Comparison of ENCODE assay signal across 15 cellular contexts in genomic region chr2:102478686-102479470, GRCh38. TPM values are rescaled to one million over a fixed set of nuclear protein-coding genes. Genes with fewer than 3 reads are reported as not detected.
"Had no signal": no experiment of that assay in that cellular context is flagged by ENCODE, and none has a peak within 500 bp of the region (broad histone marks: within the 10 kb centered on the region; RNA-seq: fewer than 3 reads in every experiment).

No MANE protein-coding gene starts in this region.

- H3K9me3 ChIP-seq: left ventricle myocardium inferior had no signal

- H3K4me3 ChIP-seq: left ventricle myocardium inferior had no signal

- DNase-seq: activated CD8-positive, alpha-beta memory T cell treated with anti-CD3 and anti-CD28 coated beads, Interleukin-2, amount 50 U/mL, for 48 hours; activated CD8-positive, alpha-beta T cell treated with anti-CD3 and anti-CD28 coated beads, Interleukin-2, amount 10 ng/mL, durations not matched to agents 7 days and 5 days; activated naive CD4-positive, alpha-beta T cell treated with Interleukin-2 at 50 U/mL for 16 hours; activated naive CD8-positive, alpha-beta T cell treated with anti-CD3 and anti-CD28 coated beads, Interleukin-2, amount 50 U/mL, for 24 hours; foreskin melanocyte; head of caudate nucleus; left ventricle myocardium inferior; mesenchymal stem cell; retina; trophoblast cell had no signal

- H3K4me1 Mint-ChIP-seq: activated naive CD8-positive, alpha-beta T cell treated with anti-CD3 and anti-CD28 coated beads, Interleukin-2, amount 50 U/mL, for 24 hours had no signal

- H3K36me3 ChIP-seq: left ventricle myocardium inferior had no signal

- H3K9me3 Mint-ChIP-seq: activated naive CD8-positive, alpha-beta T cell treated with anti-CD3 and anti-CD28 coated beads, Interleukin-2, amount 50 U/mL, for 24 hours had no signal

- H3K27ac ChIP-seq: left ventricle myocardium inferior had no signal

- ATAC-seq: activated CD4-positive, CD25-positive, alpha-beta regulatory T cell treated with anti-CD3 and anti-CD28 coated beads, Interleukin-2, amount 50 U/mL, for 24 hours; activated CD8-positive, alpha-beta T cell treated with anti-CD3 and anti-CD28 coated beads, Interleukin-2, amount 10 ng/mL, durations not matched to agents 7 days and 5 days; activated naive CD8-positive, alpha-beta T cell treated with anti-CD3 and anti-CD28 coated beads, Interleukin-2, amount 50 U/mL, for 24 hours had no signal

- H3K27ac Mint-ChIP-seq: activated CD8-positive, alpha-beta T cell treated with anti-CD3 and anti-CD28 coated beads, Interleukin-2, amount 10 ng/mL, durations not matched to agents 7 days and 5 days; activated naive CD8-positive, alpha-beta T cell treated with anti-CD3 and anti-CD28 coated beads, Interleukin-2, amount 50 U/mL, for 24 hours had no signal

- H3K4me3 Mint-ChIP-seq: activated CD8-positive, alpha-beta T cell treated with anti-CD3 and anti-CD28 coated beads, Interleukin-2, amount 10 ng/mL, durations not matched to agents 7 days and 5 days; activated naive CD8-positive, alpha-beta T cell treated with anti-CD3 and anti-CD28 coated beads, Interleukin-2, amount 50 U/mL, for 24 hours had no signal

- H3K4me1 ChIP-seq: left ventricle myocardium inferior had no signal

RNA-seq across cellular contexts. Expression of gene SLC9A4, which starts 5.9 kb away (rescaled TPM):
- total RNA-seq: left ventricle myocardium inferior, skeletal muscle tissue, subcutaneous adipose tissue had no signal
- polyA plus RNA-seq: keratinocyte had no signal

RNA-seq across cellular contexts. Expression of gene IL18RAP, which starts 55.9 kb away (rescaled TPM):
- total RNA-seq: astrocyte had no signal
- polyA plus RNA-seq: keratinocyte had no signal
